In the genomic region with DNA sequence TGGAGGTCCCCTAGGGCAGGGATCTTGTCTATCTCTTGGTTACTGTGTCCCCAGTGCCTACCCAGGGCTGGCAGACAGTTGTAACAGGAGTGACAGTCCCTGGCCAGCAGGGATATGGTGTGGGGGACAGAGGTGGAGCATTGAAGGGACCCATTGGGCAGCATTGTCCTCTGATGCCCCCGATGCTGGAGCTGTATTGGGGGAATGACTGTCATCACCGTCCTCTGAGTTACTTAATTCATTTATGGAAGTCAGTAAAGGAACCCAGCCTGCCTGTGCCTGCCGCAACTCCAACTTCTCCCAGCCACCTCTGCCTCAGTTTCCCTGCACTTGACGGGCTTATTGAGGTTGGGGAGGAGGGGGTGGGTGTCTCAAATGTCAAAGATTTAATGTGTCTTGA, we compare ENCODE assay signal across 11 cellular contexts. TPM values are rescaled to one million over a fixed set of nuclear protein-coding genes. Genes with fewer than 3 reads are reported as not detected.
DNase-seq lines count a peak whose midpoint lies in the region; ATAC-seq and TF ChIP-seq lines count a peak whose summit lies in the region.
"Had no signal": no experiment of that assay in that cellular context is flagged by ENCODE, and none has a peak within 500 bp of the region (broad histone marks: within the 10 kb centered on the region; RNA-seq: fewer than 3 reads in every experiment).

No MANE protein-coding gene starts in this region.

- no peak overlapping the region for H3K4me3 ChIP-seq in transverse colon

- no peaks in the 10 kb centered on the region for H3K27me3 Mint-ChIP-seq in activated naive CD8-positive, alpha-beta T cell
- H3K27me3 Mint-ChIP-seq in activated naive CD8-positive, alpha-beta T cell treated with anti-CD3 and anti-CD28 coated beads for 36 hours: peaks cover 28% of the 10 kb centered on the region
- peaks cover 39% of the 10 kb centered on the region for H3K27me3 Mint-ChIP-seq in activated T-helper 2 cell treated with anti-CD3 and anti-CD28 coated beads, Interferon-gamma antibody, Interleukin-2, Interleukin-4, amounts not matched to agents 10 μg/mL and 5 μg/mL and 100 μg/mL, durations not matched to agents 14 hours and 24 hours and 36 hours (ENCODE audit: low read depth)
- H3K27me3 Mint-ChIP-seq in naive B cell: no peaks in the 10 kb centered on the region
- peaks cover 84% of the 10 kb centered on the region for H3K27me3 Mint-ChIP-seq in nephron progenitor cell (ENCODE audit: low read depth, poor library complexity)

- DNase-seq in activated naive CD8-positive, alpha-beta T cell treated with anti-CD3 and anti-CD28 coated beads for 36 hours: no peak
- DNase-seq in activated T-helper 2 cell treated with anti-CD3 and anti-CD28 coated beads, Interferon-gamma antibody, Interleukin-2, Interleukin-4, amounts not matched to agents 10 μg/mL and 5 μg/mL and 100 μg/mL, durations not matched to agents 14 hours and 24 hours and 36 hours (ENCODE audit: low spot score): no peak
- no peak for DNase-seq in naive B cell
- DNase-seq in transverse colon: no peak
- DNase-seq in effector CD4-positive, alpha-beta T cell: no peak
- no peak for DNase-seq in nephron progenitor cell
- DNase-seq: cortex of kidney; stimulated activated CD4-positive, alpha-beta T cell treated with anti-CD3 and anti-CD28 coated beads, Interleukin-12 subunit alpha, Interleukin-12 subunit beta, amount 100 ng/mL, for 4 hours had no signal

- no peaks in the 10 kb centered on the region for H3K9me3 Mint-ChIP-seq in activated naive CD8-positive, alpha-beta T cell (ENCODE audit: low read depth)
- no peaks in the 10 kb centered on the region for H3K9me3 Mint-ChIP-seq in activated naive CD8-positive, alpha-beta T cell treated with anti-CD3 and anti-CD28 coated beads for 36 hours
- H3K9me3 Mint-ChIP-seq in activated T-helper 2 cell treated with anti-CD3 and anti-CD28 coated beads, Interferon-gamma antibody, Interleukin-2, Interleukin-4, amounts not matched to agents 10 μg/mL and 5 μg/mL and 100 μg/mL, durations not matched to agents 14 hours and 24 hours and 36 hours: no peaks in the 10 kb centered on the region
- H3K9me3 Mint-ChIP-seq in naive B cell (peaks cover 0 to 6% (median 0%) of the 10 kb centered on the region in 7 donors), nephron progenitor cell (no peaks in the 10 kb centered on the region)
- H3K9me3 Mint-ChIP-seq: activated naive CD4-positive, alpha-beta T cell treated with anti-CD3 and anti-CD28 coated beads, Interleukin-2, amount 50 U/mL, for 72 hours had no signal

- ATAC-seq in naive B cell (ENCODE audit: low read depth in 2 of 2): no peak
- no peak for ATAC-seq in HG03439 (IDR thresholded peaks at IDR 0.05; ENCODE audit: unreplicated experiment)

- in situ Hi-C loops in transverse colon (cut with MboI; ENCODE audit: low pct_ligation_motif_present in 1 of 4, low pct_unique_long_range_greater_than_20kb in 1 of 4, low sequenced_read_pairs in 3 of 4): no loop called here

- peak overlapping the region in 3 of 4 donors; percentile 84 to 91 (median 84) for H3K27ac ChIP-seq in transverse colon

- H3K36me3 Mint-ChIP-seq in activated naive CD8-positive, alpha-beta T cell: no peaks in the 10 kb centered on the region
- no peaks in the 10 kb centered on the region for H3K36me3 Mint-ChIP-seq in activated naive CD8-positive, alpha-beta T cell treated with anti-CD3 and anti-CD28 coated beads for 36 hours
- H3K36me3 Mint-ChIP-seq in activated T-helper 2 cell treated with anti-CD3 and anti-CD28 coated beads, Interferon-gamma antibody, Interleukin-2, Interleukin-4, amounts not matched to agents 10 μg/mL and 5 μg/mL and 100 μg/mL, durations not matched to agents 14 hours and 24 hours and 36 hours (ENCODE audit: low read depth): peaks cover 26% of the 10 kb centered on the region
- H3K36me3 Mint-ChIP-seq in naive B cell (peaks cover 19 to 21% of the 10 kb centered on the region in 2 donors), nephron progenitor cell (ENCODE audit: low read depth) (no peaks in the 10 kb centered on the region)
- H3K36me3 Mint-ChIP-seq: activated naive CD4-positive, alpha-beta T cell treated with anti-CD3 and anti-CD28 coated beads, Interleukin-2, amount 50 U/mL, for 72 hours had no signal

- H3K36me3 ChIP-seq in transverse colon: no peaks in the 10 kb centered on the region

- peaks cover 51% of the 10 kb centered on the region for H3K4me1 Mint-ChIP-seq in activated naive CD8-positive, alpha-beta T cell (ENCODE audit: low read depth)
- H3K4me1 Mint-ChIP-seq in activated naive CD8-positive, alpha-beta T cell treated with anti-CD3 and anti-CD28 coated beads for 36 hours: peaks cover 38% of the 10 kb centered on the region
- H3K4me1 Mint-ChIP-seq in activated T-helper 2 cell treated with anti-CD3 and anti-CD28 coated beads, Interferon-gamma antibody, Interleukin-2, Interleukin-4, amounts not matched to agents 10 μg/mL and 5 μg/mL and 100 μg/mL, durations not matched to agents 14 hours and 24 hours and 36 hours (ENCODE audit: low read depth): peaks cover 29% of the 10 kb centered on the region
- peaks cover 46 to 58% (median 57%) of the 10 kb centered on the region in 3 donors for H3K4me1 Mint-ChIP-seq in naive B cell
- peaks cover 8% of the 10 kb centered on the region for H3K4me1 Mint-ChIP-seq in nephron progenitor cell

- intact Hi-C loops in activated T-helper 2 cell treated with anti-CD3 and anti-CD28 coated beads, Interferon-gamma antibody, Interleukin-2, Interleukin-4, amounts not matched to agents 10 μg/mL and 5 μg/mL and 100 μg/mL, durations not matched to agents 14 hours and 24 hours and 36 hours (cut with micrococcal nuclease): no loop called here
- intact Hi-C loops in transverse colon (cut with DNase I; ENCODE audit: low total_unique reads): no loop called here

- H3K4me3 Mint-ChIP-seq in activated naive CD8-positive, alpha-beta T cell: peak overlapping the region; percentile 6
- no peak overlapping the region for H3K4me3 Mint-ChIP-seq in activated naive CD8-positive, alpha-beta T cell treated with anti-CD3 and anti-CD28 coated beads for 36 hours
- H3K4me3 Mint-ChIP-seq in activated T-helper 2 cell treated with anti-CD3 and anti-CD28 coated beads, Interferon-gamma antibody, Interleukin-2, Interleukin-4, amounts not matched to agents 10 μg/mL and 5 μg/mL and 100 μg/mL, durations not matched to agents 14 hours and 24 hours and 36 hours (ENCODE audit: low read depth): peak overlapping the region; percentile 37
- H3K4me3 Mint-ChIP-seq in naive B cell (peak overlapping the region; percentile 82 to 93 (median 89)), nephron progenitor cell (no peak overlapping the region)

- no peak for TF ChIP-seq POLR2A in transverse colon (IDR thresholded peaks at IDR 0.05)

- no peak for TF ChIP-seq EP300 in transverse colon (IDR thresholded peaks at IDR 0.05; ENCODE audit: low read depth)

- H3K4me1 ChIP-seq in transverse colon: peaks cover 4 to 37% (median 21%) of the 10 kb centered on the region in 4 donors

- H3K9me3 ChIP-seq in transverse colon: no peaks in the 10 kb centered on the region

- H3K27ac Mint-ChIP-seq in activated naive CD8-positive, alpha-beta T cell: no peak overlapping the region
- no peak overlapping the region for H3K27ac Mint-ChIP-seq in activated naive CD8-positive, alpha-beta T cell treated with anti-CD3 and anti-CD28 coated beads for 36 hours
- no peak overlapping the region for H3K27ac Mint-ChIP-seq in activated T-helper 2 cell treated with anti-CD3 and anti-CD28 coated beads, Interferon-gamma antibody, Interleukin-2, Interleukin-4, amounts not matched to agents 10 μg/mL and 5 μg/mL and 100 μg/mL, durations not matched to agents 14 hours and 24 hours and 36 hours
- H3K27ac Mint-ChIP-seq in naive B cell (peak overlapping the region; percentile 99 to 100 (median 99)), nephron progenitor cell (no peak overlapping the region)

- no peak for TF ChIP-seq CTCF in transverse colon (IDR thresholded peaks at IDR 0.05)
- TF ChIP-seq CTCF in nephron progenitor cell (IDR thresholded peaks at IDR 0.05): no peak

- 60 to 83% methylated on average over 1 to 4 of the region's 4 CpGs for WGBS in transverse colon (ENCODE audit: low coverage in 1 of 2), 2 donors

- no peaks in the 10 kb centered on the region for H3K27me3 ChIP-seq in transverse colon

RNA-seq across cellular contexts. Expression of gene KLF2, which starts 1.1 kb away (rescaled TPM):
- under 1 TPM; 0.18 to 0.23 TPM for total RNA-seq in activated naive CD8-positive, alpha-beta T cell treated with anti-CD3 and anti-CD28 coated beads for 36 hours
- 2.4 and 2.7 TPM in 2 replicates for total RNA-seq in activated T-helper 2 cell treated with anti-CD3 and anti-CD28 coated beads, Interferon-gamma antibody, Interleukin-2, Interleukin-4, amounts not matched to agents 10 μg/mL and 5 μg/mL and 100 μg/mL, durations not matched to agents 14 hours and 24 hours and 36 hours
- polyA plus RNA-seq in naive B cell (ENCODE audit: low read depth in 6 of 6): 100 to 1,000 TPM; 145 to 413 (median 248) TPM
- 10 to 100 TPM; 19.9 to 74.4 (median 48.9) TPM for total RNA-seq in transverse colon

Comparison
In these comparisons a context has a peak if more than half of its experiments do, and no peak if none do; other contexts are left out.
1. H3K4me3 Mint-ChIP-seq: peak in activated naive CD8-positive, alpha-beta T cell (single experiment), activated T-helper 2 cell treated with anti-CD3 and anti-CD28 coated beads, Interferon-gamma antibody, Interleukin-2, Interleukin-4, amounts not matched to agents 10 μg/mL and 5 μg/mL and 100 μg/mL, durations not matched to agents 14 hours and 24 hours and 36 hours (single experiment) and naive B cell (8 of 8); none in activated naive CD8-positive, alpha-beta T cell treated with anti-CD3 and anti-CD28 coated beads for 36 hours (single experiment) and nephron progenitor cell (single experiment).
2. H3K27ac Mint-ChIP-seq: peak in naive B cell (6 of 6); none in activated naive CD8-positive, alpha-beta T cell (single experiment), activated naive CD8-positive, alpha-beta T cell treated with anti-CD3 and anti-CD28 coated beads for 36 hours (single experiment), activated T-helper 2 cell treated with anti-CD3 and anti-CD28 coated beads, Interferon-gamma antibody, Interleukin-2, Interleukin-4, amounts not matched to agents 10 μg/mL and 5 μg/mL and 100 μg/mL, durations not matched to agents 14 hours and 24 hours and 36 hours (single experiment) and nephron progenitor cell (single experiment).